Comparison of ENCODE assay signal across 1 cellular context in the genomic region with DNA sequence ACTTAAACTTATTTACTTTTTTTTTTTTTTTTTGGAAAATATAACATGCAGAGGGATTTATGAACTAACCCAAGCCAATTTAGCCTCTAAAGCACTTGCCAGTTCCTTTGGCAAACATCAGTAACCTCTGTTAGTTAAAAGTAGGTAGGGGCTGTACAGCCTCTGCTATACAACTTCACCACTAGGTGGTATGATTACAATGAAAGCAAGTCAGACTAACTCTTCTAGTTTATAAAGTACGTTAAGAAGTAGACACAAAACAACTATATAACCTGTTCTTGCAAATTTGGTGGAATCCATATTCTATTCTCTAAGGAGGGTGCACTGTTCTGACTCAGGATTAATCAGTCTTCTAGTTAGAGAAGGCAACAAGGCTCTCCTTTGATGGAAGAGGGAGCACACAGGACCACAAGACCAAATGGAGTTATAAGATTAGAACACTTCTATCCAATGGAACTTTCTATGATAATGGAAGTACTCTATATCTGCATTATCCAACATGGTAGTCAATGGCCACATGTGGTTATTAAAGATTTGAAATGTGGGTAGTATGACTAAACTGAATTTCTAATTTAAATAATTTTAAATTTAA.
TF ChIP-seq lines count a peak whose summit lies in the region.

No MANE protein-coding gene starts in this region.

TF ChIP-seq in endothelial cell of umbilical vein, 7 proteins besides CTCF, POLR2A, EP300 and RAD21:
- TF ChIP-seq EZH2 (IDR thresholded peaks at IDR 0.05; ENCODE audit: borderline replicate concordance, low read depth, low read length, severe bottlenecking) = no peak
- no peak for TF ChIP-seq FOS (IDR thresholded peaks at IDR 0.05; ENCODE audit: borderline replicate concordance, insufficient read depth, low read length)
- TF ChIP-seq, protein P1, sequence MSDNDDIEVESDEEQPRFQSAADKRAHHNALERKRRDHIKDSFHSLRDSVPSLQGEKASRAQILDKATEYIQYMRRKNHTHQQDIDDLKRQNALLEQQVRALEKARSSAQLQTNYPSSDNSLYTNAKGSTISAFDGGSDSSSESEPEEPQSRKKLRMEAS (IDR thresholded peaks at IDR 0.05; ENCODE audit: insufficient read depth, insufficient read length) = no peak
- TF ChIP-seq MYC (IDR thresholded peaks at IDR 0.05; ENCODE audit: low read depth, low read length) = no peak
- no peak for TF ChIP-seq JUN (IDR thresholded peaks at IDR 0.05; ENCODE audit: borderline replicate concordance, insufficient read depth, insufficient read length, low read depth)
- no peak for TF ChIP-seq GATA2 (IDR thresholded peaks at IDR 0.05; ENCODE audit: insufficient read depth, insufficient read length, low read depth, low read length)
